1 cellular context compared by ENCODE assay signal in the genomic region with DNA sequence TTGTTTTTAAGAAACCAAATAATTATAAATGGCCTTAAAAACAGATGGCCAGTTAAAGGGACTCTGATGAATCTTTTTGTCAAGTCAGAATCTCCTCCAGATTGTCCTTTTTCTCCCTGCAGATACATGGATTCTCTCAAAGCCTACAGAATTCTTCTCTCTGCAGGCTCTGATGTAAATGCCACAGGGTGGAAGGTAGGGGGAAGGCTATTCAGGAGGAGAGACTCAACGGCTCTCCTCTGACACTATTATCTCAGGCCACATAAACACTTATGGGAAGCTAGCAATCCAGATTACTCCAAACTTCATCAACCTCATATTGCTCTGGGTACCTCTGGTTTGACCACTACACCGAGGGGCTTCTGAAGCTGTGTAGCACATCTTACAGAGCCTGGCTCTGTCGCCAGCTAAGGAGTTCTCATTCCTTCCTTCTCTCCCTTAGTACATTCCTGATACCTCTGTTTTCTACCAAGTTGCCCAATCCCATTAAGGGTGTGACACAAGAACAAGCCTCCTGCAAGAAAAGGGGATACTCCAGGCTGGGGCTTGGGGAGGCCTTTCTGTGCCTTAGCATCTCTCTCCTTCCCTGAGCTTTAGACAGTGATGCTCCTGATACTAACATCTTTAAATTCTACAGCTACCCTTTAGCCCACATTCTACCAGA.
TF ChIP-seq lines count a peak whose summit lies in the region.

No MANE protein-coding gene starts in this region.

TF ChIP-seq in K562, 482 proteins besides CTCF, POLR2A, EP300 and RAD21:
- TF ChIP-seq, protein P1, sequence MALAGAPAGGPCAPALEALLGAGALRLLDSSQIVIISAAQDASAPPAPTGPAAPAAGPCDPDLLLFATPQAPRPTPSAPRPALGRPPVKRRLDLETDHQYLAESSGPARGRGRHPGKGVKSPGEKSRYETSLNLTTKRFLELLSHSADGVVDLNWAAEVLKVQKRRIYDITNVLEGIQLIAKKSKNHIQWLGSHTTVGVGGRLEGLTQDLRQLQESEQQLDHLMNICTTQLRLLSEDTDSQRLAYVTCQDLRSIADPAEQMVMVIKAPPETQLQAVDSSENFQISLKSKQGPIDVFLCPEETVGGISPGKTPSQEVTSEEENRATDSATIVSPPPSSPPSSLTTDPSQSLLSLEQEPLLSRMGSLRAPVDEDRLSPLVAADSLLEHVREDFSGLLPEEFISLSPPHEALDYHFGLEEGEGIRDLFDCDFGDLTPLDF (CRISPR knock-in tag; IDR thresholded peaks at IDR 0.05) = no peak
- no peak for TF ChIP-seq KAT8 (IDR thresholded peaks at IDR 0.05; ENCODE audit: low read depth)
- no peak for TF ChIP-seq ZNF217 (CRISPR knock-in tag; IDR thresholded peaks at IDR 0.05)
- TF ChIP-seq ZFPM2 (CRISPR knock-in tag; IDR thresholded peaks at IDR 0.05) = no peak
- TF ChIP-seq ZNF274 (IDR thresholded peaks at IDR 0.05; ENCODE audit: borderline replicate concordance, low read depth, low read length) = no peak
- TF ChIP-seq SIX5 (IDR thresholded peaks at IDR 0.05; ENCODE audit: borderline replicate concordance in 1 of 2, insufficient read depth in 1 of 2, low read depth in 1 of 2, low read length in 2 of 2) = no peak
- no peak for TF ChIP-seq ZC3H8 (IDR thresholded peaks at IDR 0.05)
- TF ChIP-seq ZNF212 (CRISPR knock-in tag; IDR thresholded peaks at IDR 0.05) = no peak
- no peak for TF ChIP-seq TEAD2 (tag; IDR thresholded peaks at IDR 0.05)
- no peak for TF ChIP-seq C11orf30 (IDR thresholded peaks at IDR 0.05; ENCODE audit: low read depth)
- no peak for TF ChIP-seq EWSR1 (IDR thresholded peaks at IDR 0.05; ENCODE audit: borderline replicate concordance, low read depth, partially characterized antibody)
- TF ChIP-seq POU5F1 (IDR thresholded peaks at IDR 0.05; ENCODE audit: borderline replicate concordance, low read depth, low read length, partially characterized antibody) = no peak
- TF ChIP-seq E2F3 (CRISPR knock-in tag; IDR thresholded peaks at IDR 0.05) = no peak
- TF ChIP-seq, protein P2, sequence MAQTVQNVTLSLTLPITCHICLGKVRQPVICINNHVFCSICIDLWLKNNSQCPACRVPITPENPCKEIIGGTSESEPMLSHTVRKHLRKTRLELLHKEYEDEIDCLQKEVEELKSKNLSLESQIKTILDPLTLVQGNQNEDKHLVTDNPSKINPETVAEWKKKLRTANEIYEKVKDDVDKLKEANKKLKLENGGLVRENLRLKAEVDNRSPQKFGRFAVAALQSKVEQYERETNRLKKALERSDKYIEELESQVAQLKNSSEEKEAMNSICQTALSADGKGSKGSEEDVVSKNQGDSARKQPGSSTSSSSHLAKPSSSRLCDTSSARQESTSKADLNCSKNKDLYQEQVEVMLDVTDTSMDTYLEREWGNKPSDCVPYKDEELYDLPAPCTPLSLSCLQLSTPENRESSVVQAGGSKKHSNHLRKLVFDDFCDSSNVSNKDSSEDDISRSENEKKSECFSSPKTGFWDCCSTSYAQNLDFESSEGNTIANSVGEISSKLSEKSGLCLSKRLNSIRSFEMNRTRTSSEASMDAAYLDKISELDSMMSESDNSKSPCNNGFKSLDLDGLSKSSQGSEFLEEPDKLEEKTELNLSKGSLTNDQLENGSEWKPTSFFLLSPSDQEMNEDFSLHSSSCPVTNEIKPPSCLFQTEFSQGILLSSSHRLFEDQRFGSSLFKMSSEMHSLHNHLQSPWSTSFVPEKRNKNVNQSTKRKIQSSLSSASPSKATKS (CRISPR knock-in tag; IDR thresholded peaks at IDR 0.05) = no peak
- TF ChIP-seq, protein P3, sequence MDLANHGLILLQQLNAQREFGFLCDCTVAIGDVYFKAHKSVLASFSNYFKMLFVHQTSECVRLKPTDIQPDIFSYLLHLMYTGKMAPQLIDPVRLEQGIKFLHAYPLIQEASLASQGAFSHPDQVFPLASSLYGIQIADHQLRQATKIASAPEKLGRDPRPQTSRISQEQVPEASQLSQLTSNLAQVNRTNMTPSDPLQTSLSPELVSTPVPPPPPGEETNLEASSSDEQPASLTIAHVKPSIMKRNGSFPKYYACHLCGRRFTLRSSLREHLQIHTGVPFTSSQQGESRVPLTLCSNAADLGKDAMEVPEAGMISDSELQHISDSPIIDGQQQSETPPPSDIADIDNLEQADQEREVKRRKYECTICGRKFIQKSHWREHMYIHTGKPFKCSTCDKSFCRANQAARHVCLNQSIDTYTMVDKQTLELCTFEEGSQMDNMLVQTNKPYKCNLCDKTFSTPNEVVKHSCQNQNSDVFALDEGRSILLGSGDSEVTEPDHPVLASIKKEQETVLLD (IDR thresholded peaks at IDR 0.05) = no peak
- no peak for TF ChIP-seq TEAD1 (CRISPR knock-in tag; IDR thresholded peaks at IDR 0.05)
- TF ChIP-seq, protein P4, sequence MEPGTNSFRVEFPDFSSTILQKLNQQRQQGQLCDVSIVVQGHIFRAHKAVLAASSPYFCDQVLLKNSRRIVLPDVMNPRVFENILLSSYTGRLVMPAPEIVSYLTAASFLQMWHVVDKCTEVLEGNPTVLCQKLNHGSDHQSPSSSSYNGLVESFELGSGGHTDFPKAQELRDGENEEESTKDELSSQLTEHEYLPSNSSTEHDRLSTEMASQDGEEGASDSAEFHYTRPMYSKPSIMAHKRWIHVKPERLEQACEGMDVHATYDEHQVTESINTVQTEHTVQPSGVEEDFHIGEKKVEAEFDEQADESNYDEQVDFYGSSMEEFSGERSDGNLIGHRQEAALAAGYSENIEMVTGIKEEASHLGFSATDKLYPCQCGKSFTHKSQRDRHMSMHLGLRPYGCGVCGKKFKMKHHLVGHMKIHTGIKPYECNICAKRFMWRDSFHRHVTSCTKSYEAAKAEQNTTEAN (CRISPR knock-in tag; IDR thresholded peaks at IDR 0.05) = no peak
- TF ChIP-seq MTA2 (IDR thresholded peaks at IDR 0.05; ENCODE audit: low read depth) = no peak
